1 cellular context compared by ENCODE assay signal in genomic region chr11:7986768-7987559, GRCh38.
TF ChIP-seq lines count a peak whose summit lies in the region.

Gene EIF3F, plus strand, starts transcription at chr11:7987337. Its CDS starts 16 bp downstream, at chr11:7987353.

TF ChIP-seq in K562, 482 proteins besides CTCF, POLR2A, EP300 and RAD21 (continued from another document and continues in another):
- TF ChIP-seq MGA (IDR thresholded peaks at IDR 0.05) (peak; percentile 31; the same call in 1 of the 2 replicates), ZNF583 (CRISPR knock-in tag; IDR thresholded peaks at IDR 0.05) (0 out of 2 replicates have a peak, but pooled peaks have one; percentile 57), CREB5 (CRISPR knock-in tag; IDR thresholded peaks at IDR 0.05) (no peak), YY1 (IDR thresholded peaks at IDR 0.05; ENCODE audit: borderline replicate concordance in 1 of 3, control insufficient read depth in 1 of 3, extremely low read depth in 1 of 3, insufficient read depth in 3 of 3, insufficient read length in 1 of 3, insufficient replicate concordance in 2 of 3, low read depth in 1 of 3, low read length in 2 of 3) (peak; percentile 68 to 92 (median 81)), DACH1 (IDR thresholded peaks at IDR 0.05; ENCODE audit: partially characterized antibody) (no peak), AFF1 (IDR thresholded peaks at IDR 0.05; ENCODE audit: low read depth in 1 of 2, partially characterized antibody in 2 of 2) (peak in 1 of 2 experiments; percentile 75), IFI16 (CRISPR knock-in tag; IDR thresholded peaks at IDR 0.05) (0 out of 2 replicates have a peak, but pooled peaks have one; percentile 10), ZC3H11A (IDR thresholded peaks at IDR 0.05; ENCODE audit: low read depth, low read length) (peak; percentile 89; the same call in 1 of the 2 replicates), KLF16 (IDR thresholded peaks at IDR 0.05) (no peak), ZKSCAN1 (IDR thresholded peaks at IDR 0.05; ENCODE audit: low read depth, low read length) (no peak), TAF9B (IDR thresholded peaks at IDR 0.05; ENCODE audit: partially characterized antibody) (peak; percentile 65), KHSRP (IDR thresholded peaks at IDR 0.05) (no peak), TFAP4 (CRISPR knock-in tag; IDR thresholded peaks at IDR 0.05; ENCODE audit: borderline replicate concordance) (peak; percentile 54; the same call in 1 of the 2 replicates), ZNF280B (CRISPR knock-in tag; IDR thresholded peaks at IDR 0.05) (no peak), POLR3G (IDR thresholded peaks at IDR 0.05; ENCODE audit: extremely low read depth, insufficient read length, insufficient replicate concordance) (no peak), NR2C1 (IDR thresholded peaks at IDR 0.05) (peak; percentile 92), NR2C1 (tag; IDR thresholded peaks at IDR 0.05) (peak; percentile 90), EHMT2 (IDR thresholded peaks at IDR 0.05) (peak; percentile 8), ZNF444 (CRISPR knock-in tag; IDR thresholded peaks at IDR 0.05) (no peak), ATF1 (CRISPR knock-in tag; IDR thresholded peaks at IDR 0.05) (no peak), ATF1 (tag; IDR thresholded peaks at IDR 0.05) (peak; percentile 95), ILF3 (IDR thresholded peaks at IDR 0.05; ENCODE audit: borderline replicate concordance) (no peak), POLR2B (IDR thresholded peaks at IDR 0.05; ENCODE audit: low read depth, partially characterized antibody) (peak; percentile 40), FOXA3 (CRISPR knock-in tag; conservative IDR thresholded peaks at IDR 0.05 in 1 of 2, IDR thresholded peaks at IDR 0.05 in 1 of 2) (0 out of 4 replicates have a peak, but pooled peaks of 1 of the 2 experiments have one; percentile 15), HDGF (IDR thresholded peaks at IDR 0.05) (0 out of 2 replicates have a peak, but pooled peaks have one; percentile 25), KLF10 (CRISPR knock-in tag; IDR thresholded peaks at IDR 0.05) (no peak), SREBF1 (IDR thresholded peaks at IDR 0.05; ENCODE audit: borderline replicate concordance, low read depth, low read length) (peak; percentile 48; the same call in 1 of the 2 replicates), POLR2AphosphoS5 (IDR thresholded peaks at IDR 0.05; ENCODE audit: control insufficient read depth, insufficient read depth, low read depth, low read length) (peak; percentile 55; the same call in 1 of the 2 replicates), CHCHD3 (CRISPR knock-in tag; IDR thresholded peaks at IDR 0.05) (no peak)
- TF ChIP-seq, protein P1, sequence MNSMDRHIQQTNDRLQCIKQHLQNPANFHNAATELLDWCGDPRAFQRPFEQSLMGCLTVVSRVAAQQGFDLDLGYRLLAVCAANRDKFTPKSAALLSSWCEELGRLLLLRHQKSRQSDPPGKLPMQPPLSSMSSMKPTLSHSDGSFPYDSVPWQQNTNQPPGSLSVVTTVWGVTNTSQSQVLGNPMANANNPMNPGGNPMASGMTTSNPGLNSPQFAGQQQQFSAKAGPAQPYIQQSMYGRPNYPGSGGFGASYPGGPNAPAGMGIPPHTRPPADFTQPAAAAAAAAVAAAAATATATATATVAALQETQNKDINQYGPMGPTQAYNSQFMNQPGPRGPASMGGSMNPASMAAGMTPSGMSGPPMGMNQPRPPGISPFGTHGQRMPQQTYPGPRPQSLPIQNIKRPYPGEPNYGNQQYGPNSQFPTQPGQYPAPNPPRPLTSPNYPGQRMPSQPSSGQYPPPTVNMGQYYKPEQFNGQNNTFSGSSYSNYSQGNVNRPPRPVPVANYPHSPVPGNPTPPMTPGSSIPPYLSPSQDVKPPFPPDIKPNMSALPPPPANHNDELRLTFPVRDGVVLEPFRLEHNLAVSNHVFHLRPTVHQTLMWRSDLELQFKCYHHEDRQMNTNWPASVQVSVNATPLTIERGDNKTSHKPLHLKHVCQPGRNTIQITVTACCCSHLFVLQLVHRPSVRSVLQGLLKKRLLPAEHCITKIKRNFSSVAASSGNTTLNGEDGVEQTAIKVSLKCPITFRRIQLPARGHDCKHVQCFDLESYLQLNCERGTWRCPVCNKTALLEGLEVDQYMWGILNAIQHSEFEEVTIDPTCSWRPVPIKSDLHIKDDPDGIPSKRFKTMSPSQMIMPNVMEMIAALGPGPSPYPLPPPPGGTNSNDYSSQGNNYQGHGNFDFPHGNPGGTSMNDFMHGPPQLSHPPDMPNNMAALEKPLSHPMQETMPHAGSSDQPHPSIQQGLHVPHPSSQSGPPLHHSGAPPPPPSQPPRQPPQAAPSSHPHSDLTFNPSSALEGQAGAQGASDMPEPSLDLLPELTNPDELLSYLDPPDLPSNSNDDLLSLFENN (IDR thresholded peaks at IDR 0.05; ENCODE audit: low read depth in 2 of 2, low read length in 2 of 2) = peak in 1 of 2 experiments; percentile 6; a peak in 1 of 4 replicates
- TF ChIP-seq, protein P2, sequence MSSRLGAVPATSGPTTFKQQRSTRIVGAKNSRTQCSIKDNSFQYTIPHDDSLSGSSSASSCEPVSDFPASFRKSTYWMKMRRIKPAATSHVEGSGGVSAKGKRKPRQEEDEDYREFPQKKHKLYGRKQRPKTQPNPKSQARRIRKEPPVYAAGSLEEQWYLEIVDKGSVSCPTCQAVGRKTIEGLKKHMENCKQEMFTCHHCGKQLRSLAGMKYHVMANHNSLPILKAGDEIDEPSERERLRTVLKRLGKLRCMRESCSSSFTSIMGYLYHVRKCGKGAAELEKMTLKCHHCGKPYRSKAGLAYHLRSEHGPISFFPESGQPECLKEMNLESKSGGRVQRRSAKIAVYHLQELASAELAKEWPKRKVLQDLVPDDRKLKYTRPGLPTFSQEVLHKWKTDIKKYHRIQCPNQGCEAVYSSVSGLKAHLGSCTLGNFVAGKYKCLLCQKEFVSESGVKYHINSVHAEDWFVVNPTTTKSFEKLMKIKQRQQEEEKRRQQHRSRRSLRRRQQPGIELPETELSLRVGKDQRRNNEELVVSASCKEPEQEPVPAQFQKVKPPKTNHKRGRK (tag; IDR thresholded peaks at IDR 0.05) = no peak
